Comparison of ENCODE assay signal across 8 cellular contexts in the genomic region with DNA sequence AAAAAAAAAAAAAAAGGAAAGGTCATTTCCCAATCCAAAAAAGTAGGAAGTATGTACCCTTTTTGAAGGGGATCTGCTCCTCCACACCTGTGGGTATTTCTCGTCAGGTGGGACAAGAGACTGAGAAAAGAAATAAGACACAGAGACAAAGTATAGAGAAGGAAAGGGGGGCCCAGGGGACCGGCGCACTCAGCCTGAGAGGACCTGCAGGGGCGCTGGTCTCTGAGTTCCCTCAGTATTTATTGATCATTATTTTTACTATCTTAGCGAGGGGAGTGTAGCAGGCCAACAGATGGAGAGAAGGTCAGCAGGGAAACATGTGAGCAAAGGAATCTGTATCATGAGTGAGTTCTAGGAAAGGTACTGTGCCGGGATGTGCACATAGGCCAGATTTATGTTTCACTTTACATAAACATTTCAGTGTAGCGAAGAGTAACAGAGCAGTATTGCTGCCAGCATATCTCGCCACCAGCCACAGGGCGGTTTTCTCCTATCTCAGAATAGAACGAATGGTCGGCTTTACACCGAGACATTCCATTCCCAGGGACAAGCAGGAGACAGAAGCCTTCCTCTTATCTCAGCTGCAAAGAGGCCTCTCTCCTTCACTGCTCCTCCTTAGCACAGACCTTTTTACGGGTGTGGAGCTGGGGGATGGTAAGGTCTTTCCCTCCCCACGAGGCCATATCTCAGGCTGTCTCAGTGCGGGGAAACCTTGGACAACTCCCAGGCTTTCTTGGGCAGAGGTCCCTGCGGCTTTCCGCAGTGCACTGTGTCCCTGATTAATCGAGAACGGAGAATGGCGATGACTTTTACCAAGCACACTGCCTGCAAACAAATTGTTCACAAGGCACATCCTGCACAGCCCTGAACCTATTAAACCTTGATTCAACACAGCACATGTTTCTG. TPM values are rescaled to one million over a fixed set of nuclear protein-coding genes. Genes with fewer than 3 reads are reported as not detected.
A peak's percentile ranks its signal among the peaks of the same experiment; 100 is the strongest.
DNase-seq lines count a peak whose midpoint lies in the region; ATAC-seq and TF ChIP-seq lines count a peak whose summit lies in the region.
"Not testable (repeated sequence)": the region's sequence is repeated elsewhere in the genome, so short reads cannot be mapped to it uniquely, and the experiment has no call there.

No MANE protein-coding gene starts in this region.

- H3K56ac ChIP-seq in mesendoderm (ENCODE audit: low read length) = peak overlapping the region; percentile 63

- H2BK12ac ChIP-seq in trophoblast cell (ENCODE audit: low read length) = not testable (repeated sequence)

- peak in 1 of 2 donors; percentile 52 for TF ChIP-seq POLR2A in adrenal gland (IDR thresholded peaks at IDR 0.05)

- peak overlapping the region; percentile 29 for H3K9ac ChIP-seq in mesendoderm (ENCODE audit: low read length)
- not testable (repeated sequence) for H3K9ac ChIP-seq in trophoblast cell (ENCODE audit: low read length); subcutaneous abdominal adipose tissue (ENCODE audit: low read length in 5 of 5)

- not testable (repeated sequence) for H2BK5ac ChIP-seq in mesendoderm (ENCODE audit: low read length); trophoblast cell (ENCODE audit: low read depth, low read length, poor library complexity)

- not testable (repeated sequence) for H3K79me2 ChIP-seq in ACC112 (ENCODE audit: control insufficient read depth, insufficient read depth, low read length, unreplicated experiment); mesendoderm (ENCODE audit: control insufficient read depth, insufficient read depth, low read length); trophoblast cell (ENCODE audit: control insufficient read depth, insufficient read depth, low read length, poor library complexity)

- H3K4me1 ChIP-seq in ACC112 (ENCODE audit: control insufficient read depth, insufficient read depth, low read length, unreplicated experiment); mesendoderm (ENCODE audit: control insufficient read depth, low read depth, low read length): not testable (repeated sequence)
- H3K4me1 ChIP-seq in adrenal gland (replicated peaks in 1 of 2) (peaks cover 22 to 24% of the 10 kb centered on the region in 2 donors), trophoblast cell (ENCODE audit: control insufficient read depth in 1 of 2, insufficient read depth in 2 of 2, low read length in 2 of 2) (peaks cover 11% of the 10 kb centered on the region in 2 experiments), subcutaneous abdominal adipose tissue (ENCODE audit: control insufficient read depth in 5 of 5, insufficient read depth in 5 of 5, low read length in 5 of 5) (peaks cover 2 to 26% (median 23%) of the 10 kb centered on the region in 5 donors)

- H4K12ac ChIP-seq in trophoblast cell (ENCODE audit: low read depth, low read length) = not testable (repeated sequence)

- H3K14ac ChIP-seq in trophoblast cell (ENCODE audit: low read length) = not testable (repeated sequence)

- H4K91ac ChIP-seq in trophoblast cell (ENCODE audit: low read depth, low read length) = not testable (repeated sequence)

- H3K18ac ChIP-seq in mesendoderm (ENCODE audit: low read length); trophoblast cell (ENCODE audit: low read length): not testable (repeated sequence)

- H3K4me2 ChIP-seq in mesendoderm (ENCODE audit: low read length); trophoblast cell (ENCODE audit: low read length): not testable (repeated sequence)

- H3K27me3 ChIP-seq in ACC112 (ENCODE audit: insufficient read depth, low read length); adrenal gland; mesendoderm (ENCODE audit: insufficient read depth, low read length, poor library complexity); trophoblast cell (ENCODE audit: insufficient read depth, low read length); subcutaneous abdominal adipose tissue (ENCODE audit: control insufficient read depth in 5 of 5, insufficient read depth in 4 of 5, low read length in 5 of 5): not testable (repeated sequence)

- H4K5ac ChIP-seq in mesendoderm (ENCODE audit: low read length) = not testable (repeated sequence)

- not testable (repeated sequence) for H3K79me1 ChIP-seq in mesendoderm (ENCODE audit: low read length); trophoblast cell (ENCODE audit: low read length)

- H2AK5ac ChIP-seq in mesendoderm (ENCODE audit: low read length); trophoblast cell (ENCODE audit: low read length): not testable (repeated sequence)

- not testable (repeated sequence) for H3K36me3 ChIP-seq in ACC112 (ENCODE audit: insufficient read depth, low read length); adrenal gland (replicated peaks in 1 of 2); mesendoderm (ENCODE audit: control insufficient read depth, insufficient read depth, low read length); trophoblast cell (ENCODE audit: control insufficient read depth in 1 of 2, insufficient read depth in 2 of 2, low read length in 2 of 2); subcutaneous abdominal adipose tissue (ENCODE audit: control insufficient read depth in 5 of 5, insufficient read depth in 5 of 5, low read length in 5 of 5)

- peak overlapping the region; percentile 12 for H2AFZ ChIP-seq in ACC112 (ENCODE audit: low read length, unreplicated experiment)
- not testable (repeated sequence) for H2AFZ ChIP-seq in trophoblast cell (ENCODE audit: insufficient read depth, low read length, poor library complexity)

- H3K4ac ChIP-seq in mesendoderm (ENCODE audit: low read depth, low read length); trophoblast cell (ENCODE audit: low read depth, low read length): not testable (repeated sequence)

- intact Hi-C loops in adrenal gland (cut with DNase I); Right ventricle myocardium superior (cut with DNase I): not testable (repeated sequence)

- DNase-seq in OCI-M1 (lab: John Stamatoyannopoulos, UW) (peak; percentile 91), adrenal gland (peak in 5 of 7 donors; percentile 66 to 81 (median 75)), Right ventricle myocardium superior (peak; percentile 64), mesendoderm (peak; percentile 77), trophoblast cell (peak; percentile 39 to 62)

- not testable (repeated sequence) for H2BK15ac ChIP-seq in mesendoderm (replicated peaks; ENCODE audit: low read depth)

- not testable (repeated sequence) for H2BK120ac ChIP-seq in mesendoderm (ENCODE audit: low read depth, low read length); trophoblast cell (ENCODE audit: insufficient read depth, low read length, poor library complexity)

- not testable (repeated sequence) for H3K9me3 ChIP-seq in adrenal gland (replicated peaks in 1 of 3); trophoblast cell (ENCODE audit: insufficient read depth, low read depth, low read length); subcutaneous abdominal adipose tissue (ENCODE audit: control insufficient read depth in 5 of 5, low read length in 5 of 5)

- peak; percentile 43 for ATAC-seq in Right ventricle myocardium superior (ENCODE audit: poor library complexity)

- not testable (repeated sequence) for H3K23ac ChIP-seq in mesendoderm (ENCODE audit: low read length); trophoblast cell (ENCODE audit: low read length)

- TF ChIP-seq CTCF in adrenal gland (IDR thresholded peaks at IDR 0.05) = peak in 2 of 6 experiments; percentile 23 to 29

- WGBS in adrenal gland, 4 donors = 27 to 33% (median 29%) methylated on average over 20 of the region's 20 CpGs
- WGBS in mesendoderm (ENCODE audit: extremely low coverage, insufficient coverage, low lambda C conversion rate) = no CpG with 5 or more reads among the region's 20 CpGs
- WGBS in trophoblast cell (ENCODE audit: extremely low coverage, insufficient coverage, insufficient read length) = no CpG with 5 or more reads among the region's 20 CpGs

- H4K8ac ChIP-seq in mesendoderm (ENCODE audit: low read depth, low read length) = not testable (repeated sequence)
- H4K8ac ChIP-seq in trophoblast cell (ENCODE audit: low read depth, low read length) = peak overlapping the region; percentile 69

- H3K4me3 ChIP-seq in ACC112 (ENCODE audit: low read depth, low read length); mesendoderm (ENCODE audit: low read length); trophoblast cell (ENCODE audit: low read depth, low read length): not testable (repeated sequence)
- H3K4me3 ChIP-seq in adrenal gland (peak overlapping the region in 1 of 4 donors; percentile 32), subcutaneous abdominal adipose tissue (ENCODE audit: low read depth in 1 of 5, low read length in 5 of 5) (peak overlapping the region in 4 of 5 donors; percentile 11 to 38 (median 27))

- not testable (repeated sequence) for H3K27ac ChIP-seq in ACC112 (ENCODE audit: low read depth, low read length); trophoblast cell (ENCODE audit: low read depth, low read length); subcutaneous abdominal adipose tissue (ENCODE audit: low read depth, low read length)
- H3K27ac ChIP-seq in adrenal gland (peak overlapping the region; percentile 46 to 75 (median 68)), cingulate gyrus (ENCODE audit: low read depth, low read length) (peak overlapping the region; percentile 49), mesendoderm (ENCODE audit: low read depth, low read length) (peak overlapping the region; percentile 19)

RNA-seq across cellular contexts. Expression of a gene that starts 6.2 kb away (rescaled TPM):
- total RNA-seq in adrenal gland (10 to 100 TPM; 31.7 to 66.7 (median 47.5) TPM), Right ventricle myocardium superior (28.1 TPM)
- 10 to 100 TPM; 18.2 to 55.5 (median 39.0) TPM for polyA plus RNA-seq in adrenal gland
- 41.6 TPM for polyA plus RNA-seq in mesendoderm (2013, experiment 1 of 2)
- 46.4 TPM for polyA plus RNA-seq in mesendoderm (2013, experiment 2 of 2)
- 80.1 and 80.9 TPM in 2 replicates for polyA plus RNA-seq in trophoblast cell (2013)

RNA-seq across cellular contexts. Expression of a gene that starts 9.0 kb away (rescaled TPM):
- total RNA-seq in adrenal gland = 100 to 1,000 TPM; 127 to 214 (median 157) TPM
- 100 to 1,000 TPM in 2 of 3 donors, 10 to 100 TPM in 1; 67.8 to 492 (median 347) TPM for polyA plus RNA-seq in adrenal gland
- total RNA-seq in Right ventricle myocardium superior = 81.6 TPM
- 248 TPM for polyA plus RNA-seq in mesendoderm (2013, experiment 1 of 2)
- 246 TPM for polyA plus RNA-seq in mesendoderm (2013, experiment 2 of 2)
- polyA plus RNA-seq in trophoblast cell (2013) = 175 and 192 TPM in 2 replicates

RNA-seq across cellular contexts. Expression of a gene that starts 13.7 kb away (rescaled TPM):
- total RNA-seq in adrenal gland (10 to 100 TPM; 29.6 to 65.5 (median 41.7) TPM), Right ventricle myocardium superior (9.1 TPM)
- 100 to 1,000 TPM in 2 of 3 donors, 1 to 10 TPM in 1; 5.9 to 143 (median 105) TPM for polyA plus RNA-seq in adrenal gland
- 10.0 TPM for polyA plus RNA-seq in mesendoderm (2013, experiment 1 of 2)
- polyA plus RNA-seq in mesendoderm (2013, experiment 2 of 2) = 9.9 TPM
- polyA plus RNA-seq in trophoblast cell (2013) = 13.6 TPM in 2 replicates

RNA-seq across cellular contexts. Expression of a gene that starts 17.7 kb away (rescaled TPM):
- total RNA-seq in adrenal gland (100 to 1,000 TPM in 3 of 8 donors, 10 to 100 TPM in 5; 65.2 to 132 (median 81.4) TPM), Right ventricle myocardium superior (79.6 TPM)
- polyA plus RNA-seq in adrenal gland = 100 to 1,000 TPM in 2 of 3 donors, 10 to 100 TPM in 1; 42.9 to 155 (median 123) TPM
- polyA plus RNA-seq in mesendoderm (2013, experiment 1 of 2) = 85.5 TPM
- 86.9 TPM for polyA plus RNA-seq in mesendoderm (2013, experiment 2 of 2)
- 61.1 and 61.4 TPM in 2 replicates for polyA plus RNA-seq in trophoblast cell (2013)

RNA-seq across cellular contexts. Expression of a gene that starts 35.5 kb away (rescaled TPM):
- total RNA-seq in adrenal gland (10 to 100 TPM; 13.7 to 22.4 (median 20.4) TPM), Right ventricle myocardium superior (14.0 TPM)
- polyA plus RNA-seq in adrenal gland = 10 to 100 TPM in 2 of 3 donors, 1 to 10 TPM in 1; 5.6 to 16.3 (median 13.8) TPM
- polyA plus RNA-seq in mesendoderm (2013, experiment 1 of 2) = 25.3 TPM
- 25.6 TPM for polyA plus RNA-seq in mesendoderm (2013, experiment 2 of 2)
- 11.9 and 12.9 TPM in 2 replicates for polyA plus RNA-seq in trophoblast cell (2013)
